ENCODE assay signal across 9 cellular contexts in genomic region chr14:45089813-45090212, GRCh38. TPM values are rescaled to one million over a fixed set of nuclear protein-coding genes. Genes with fewer than 3 reads are reported as not detected.
A peak's percentile ranks its signal among the peaks of the same experiment; 100 is the strongest.
DNase-seq lines count a peak whose midpoint lies in the region; ATAC-seq, FAIRE-seq and TF ChIP-seq lines count a peak whose summit lies in the region.
"Had no signal": no experiment of that assay in that cellular context is flagged by ENCODE, and none has a peak within 500 bp of the region (broad histone marks: within the 10 kb centered on the region; RNA-seq: fewer than 3 reads in every experiment).

No MANE protein-coding gene starts in this region.

- DNase-seq in AG20443 (ENCODE audit: low spot score) (peak; percentile 26), astrocyte of the hippocampus (ENCODE audit: low read depth, low spot score) (peak; percentile 31), D721Med (ENCODE audit: insufficient read length, low spot score) (no peak), Peyer's patch (no peak), pancreas (no peak), BE2C (no peak)
- DNase-seq: psoas muscle had no signal

- TF ChIP-seq POLR2A in Peyer's patch (IDR thresholded peaks at IDR 0.05): no peak

- H3K27ac ChIP-seq in Peyer's patch: no peak overlapping the region
- no peak overlapping the region for H3K27ac ChIP-seq in pancreas
- H3K27ac ChIP-seq: psoas muscle had no signal

- 25 to 45% methylated on average over 1 of the region's 1 CpG for WGBS in pancreas, 2 donors

- H3K4me3 ChIP-seq in Peyer's patch (no peak overlapping the region), pancreas (no peak overlapping the region), BE2C (ENCODE audit: low read depth, low read length) (no peak overlapping the region)
- H3K4me3 ChIP-seq: psoas muscle had no signal

- no peaks in the 10 kb centered on the region for H3K9me3 ChIP-seq in Peyer's patch
- H3K9me3 ChIP-seq in pancreas: no peaks in the 10 kb centered on the region
- no peaks in the 10 kb centered on the region for H3K9me3 ChIP-seq in BE2C
- H3K9me3 ChIP-seq: psoas muscle had no signal

- H3K36me3 ChIP-seq in Peyer's patch: no peaks in the 10 kb centered on the region
- no peaks in the 10 kb centered on the region for H3K36me3 ChIP-seq in pancreas
- peaks cover 7% of the 10 kb centered on the region for H3K36me3 ChIP-seq in BE2C

- ATAC-seq in GM19035 (IDR thresholded peaks at IDR 0.05; ENCODE audit: unreplicated experiment) (peak; percentile 80), HG03135 (IDR thresholded peaks at IDR 0.05; ENCODE audit: unreplicated experiment) (peak; percentile 55), pancreas (no peak)

- H3K27me3 ChIP-seq in Peyer's patch (no peaks in the 10 kb centered on the region), pancreas (no peaks in the 10 kb centered on the region), BE2C (no peaks in the 10 kb centered on the region)

- FAIRE-seq in D721Med (lab: Jason Lieb, UNC): no peak
- no peak for FAIRE-seq in pancreas (lab: Jason Lieb, UNC)

- H3K4me1 ChIP-seq in Peyer's patch: peaks cover 0 to 47% (median 7%) of the 10 kb centered on the region in 4 donors
- H3K4me1 ChIP-seq in pancreas: peaks cover 17 to 36% (median 36%) of the 10 kb centered on the region in 3 donors
- H3K4me1 ChIP-seq in BE2C: no peaks in the 10 kb centered on the region

- intact Hi-C loops in pancreas (cut with DNase I): no loop called here

- TF ChIP-seq CTCF in D721Med (IDR thresholded peaks at IDR 0.05; ENCODE audit: insufficient read depth, missing control alignments) (no peak), Peyer's patch (IDR thresholded peaks at IDR 0.05) (no peak), pancreas (IDR thresholded peaks at IDR 0.05) (no peak), BE2C (IDR thresholded peaks at IDR 0.05; ENCODE audit: low read depth, low read length) (no peak)

RNA-seq across cellular contexts. Expression of gene PRPF39, which starts 5.9 kb away (rescaled TPM):
- total RNA-seq in Peyer's patch: 10 to 100 TPM; 46.6 to 87.5 (median 64.1) TPM
- total RNA-seq in pancreas: 10 to 100 TPM; 13.2 to 25.4 (median 22.2) TPM
- 10 to 100 TPM; 27.0 to 36.8 TPM for polyA plus RNA-seq in pancreas
- 42.9 TPM for polyA plus RNA-seq in BE2C (2012; ENCODE audit: insufficient read depth, insufficient read length, low read depth)

RNA-seq across cellular contexts. Expression of gene FKBP3, which starts 44.5 kb away (rescaled TPM):
- total RNA-seq in Peyer's patch: 10 to 100 TPM; 25.6 to 49.5 (median 41.6) TPM
- 10 to 100 TPM; 11.0 to 28.4 (median 13.9) TPM for total RNA-seq in pancreas
- polyA plus RNA-seq in pancreas: 10 to 100 TPM; 44.6 to 65.3 TPM
- polyA plus RNA-seq in BE2C (2012; ENCODE audit: insufficient read depth, insufficient read length, low read depth): 76.6 TPM

RNA-seq across cellular contexts. Expression of gene FANCM, which starts 45.9 kb away (rescaled TPM):
- total RNA-seq in Peyer's patch (10 to 100 TPM in 2 of 4 donors, 1 to 10 TPM in 2; 7.3 to 18.2 (median 9.7) TPM), pancreas (1 to 10 TPM; 1.7 to 3.8 (median 2.1) TPM)
- 1 to 10 TPM; 1.7 to 1.8 TPM for polyA plus RNA-seq in pancreas
- 3.7 TPM for polyA plus RNA-seq in BE2C (2012; ENCODE audit: insufficient read depth, insufficient read length, low read depth)

Comparison
In these comparisons a context has a peak if more than half of its experiments do, and no peak if none do; other contexts are left out.
1. DNase-seq: peak in AG20443 (single experiment) and astrocyte of the hippocampus (single experiment); none in D721Med (single experiment), Peyer's patch (0 of 3), pancreas (0 of 6) and BE2C (single experiment).
2. ATAC-seq: peak in GM19035 (single experiment) and HG03135 (single experiment); none in pancreas (0 of 4).